Comparison of ENCODE assay signal across 8 cellular contexts in the genomic region with DNA sequence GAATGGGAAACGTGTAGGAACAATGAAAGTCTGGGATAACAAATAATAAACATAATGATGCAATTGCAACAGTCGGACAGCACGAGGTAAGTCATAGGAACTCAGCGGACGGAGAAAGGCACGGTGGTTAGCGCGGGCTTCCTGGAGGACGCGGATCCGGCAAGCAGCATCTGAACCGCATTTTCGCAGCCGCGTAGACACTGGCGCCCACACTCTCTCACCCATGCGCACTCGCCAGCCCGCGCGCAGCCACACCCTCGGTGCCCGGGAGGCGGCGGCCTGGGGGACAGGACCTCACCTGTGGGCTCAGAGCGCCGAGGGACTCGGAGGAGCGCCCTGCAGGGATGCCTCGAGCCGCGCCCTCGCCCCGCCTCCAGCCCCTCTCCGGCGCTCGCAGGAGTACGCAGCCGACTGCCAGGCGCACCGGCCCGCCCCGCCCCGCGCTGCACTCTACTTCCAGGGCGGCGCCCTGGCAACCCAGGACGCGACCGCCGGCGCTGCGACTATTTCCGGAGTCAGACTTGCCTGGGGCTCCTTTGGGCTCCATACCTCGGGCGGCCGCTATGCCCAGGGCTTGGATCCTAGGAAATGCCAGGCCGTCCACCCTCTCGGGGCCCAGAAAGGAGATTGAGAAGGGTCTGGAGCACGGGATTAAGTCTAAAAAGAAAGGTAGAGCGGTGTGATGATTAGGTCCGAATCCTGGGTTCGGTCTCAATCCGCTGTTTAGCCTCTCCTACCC. TPM values are rescaled to one million over a fixed set of nuclear protein-coding genes. Genes with fewer than 3 reads are reported as not detected.
DNase-seq lines count a peak whose midpoint lies in the region; ATAC-seq, FAIRE-seq and TF ChIP-seq lines count a peak whose summit lies in the region.

A gene (minus strand): TSS at position 413 of the 739 bp plus-strand sequence. CDS start 13,805 bp downstream, outside the sequence.

- peak within 1 kb of the TSS; percentile 91 for H3K4me3 Mint-ChIP-seq in activated CD4-positive, alpha-beta T cell treated with anti-CD3 and anti-CD28 coated beads, Interleukin-2, amount 10 ng/mL, durations not matched to agents 24 days and 14 days
- peak within 1 kb of the TSS; percentile 80 for H3K4me3 Mint-ChIP-seq in dendritic cell treated with granulocyte-macrophage colony-stimulating factor and Interleukin-4, amounts not matched to agents 40 ng/mL and 50 ng/mL, for 4 days

- H3K27ac ChIP-seq in AG04450 (ENCODE audit: low read depth, low read length) = peak within 1 kb of the TSS; percentile 39
- H3K27ac ChIP-seq in HepG2 (ENCODE audit: extremely low read length, insufficient read depth, low read length) = peak within 1 kb of the TSS; percentile 64

- ATAC-seq in GM18907 (IDR thresholded peaks at IDR 0.05; ENCODE audit: unreplicated experiment) (peak; percentile 70), HG03196 (IDR thresholded peaks at IDR 0.05; ENCODE audit: unreplicated experiment) (peak; percentile 80), HepG2 (peak; percentile 94)

- peak; percentile 37 to 76; a peak in 3 of 4 replicates for TF ChIP-seq POLR2A in HepG2 (IDR thresholded peaks at IDR 0.05; ENCODE audit: insufficient read depth in 1 of 2, low read depth in 2 of 2, low read length in 2 of 2)

- TF ChIP-seq EP300 in HepG2 (IDR thresholded peaks at IDR 0.05; ENCODE audit: low read depth in 2 of 2, low read length in 2 of 2) (no peak), HepG2 (CRISPR knock-in tag; IDR thresholded peaks at IDR 0.05; ENCODE audit: borderline replicate concordance) (no peak)

- H3K9me3 ChIP-seq in AG04450 (ENCODE audit: control insufficient read depth, insufficient read depth, low read length) = peaks cover 3% of the 10 kb centered on the region; the same call in 1 of the 2 replicates
- no peaks in the 10 kb centered on the region for H3K9me3 ChIP-seq in HepG2 (ENCODE audit: low read length)

- H3K4me3 ChIP-seq in AG04450 (ENCODE audit: low read depth, low read length) (peak within 1 kb of the TSS; percentile 84), HepG2 (replicated peaks in 1 of 3; ENCODE audit: insufficient read depth in 1 of 3, low read depth in 2 of 3, low read length in 3 of 3) (peak within 1 kb of the TSS; percentile 86 to 91 (median 90))

- in situ Hi-C loops in HepG2 (cut with HindIII; ENCODE audit: extremely low pct_ligation_motif_present, low pct_unique_long_range_greater_than_20kb) = no loop called here

- 4% methylated on average over 18 of the region's 64 CpGs for WGBS in HepG2 (ENCODE audit: low lambda C conversion rate)

- peak within 1 kb of the TSS; percentile 78 for H3K9ac ChIP-seq in HepG2 (ENCODE audit: insufficient read depth, low read depth, low read length)

- H4K20me1 ChIP-seq in HepG2 (ENCODE audit: insufficient read depth, low read length) = no peaks in the 10 kb centered on the region

- peak within 1 kb of the TSS; percentile 88 for H3K4me2 ChIP-seq in HepG2 (ENCODE audit: low read depth, low read length)

- no peaks in the 10 kb centered on the region for H3K9me3 Mint-ChIP-seq in activated CD4-positive, alpha-beta T cell treated with anti-CD3 and anti-CD28 coated beads, Interleukin-2, amount 10 ng/mL, durations not matched to agents 24 days and 14 days
- no peaks in the 10 kb centered on the region for H3K9me3 Mint-ChIP-seq in dendritic cell treated with granulocyte-macrophage colony-stimulating factor and Interleukin-4, amounts not matched to agents 40 ng/mL and 50 ng/mL, for 4 days

- H2AFZ ChIP-seq in HepG2 (ENCODE audit: low read length) = peak within 1 kb of the TSS; percentile 92

- TF ChIP-seq RAD21 in HepG2 (CRISPR knock-in tag; IDR thresholded peaks at IDR 0.05) = peak; percentile 37; the same call in 1 of the 2 replicates

- POLR2A ChIA-PET in AG04450 (lab: Yijun Ruan, JAX) = no interaction called here
- POLR2A ChIA-PET in HepG2 (lab: Yijun Ruan, JAX) = no interaction called here

- no TSS peak for BruUV-seq in HepG2 (replicated peaks; lab: Mats Ljungman, UMichigan)

- no peaks in the 10 kb centered on the region for H3K27me3 Mint-ChIP-seq in activated CD4-positive, alpha-beta T cell treated with anti-CD3 and anti-CD28 coated beads, Interleukin-2, amount 10 ng/mL, durations not matched to agents 24 days and 14 days
- no peaks in the 10 kb centered on the region for H3K27me3 Mint-ChIP-seq in dendritic cell treated with granulocyte-macrophage colony-stimulating factor and Interleukin-4, amounts not matched to agents 40 ng/mL and 50 ng/mL, for 4 days

- H3K4me1 ChIP-seq in HepG2 (ENCODE audit: insufficient read depth, low read length) = peaks cover 26% of the 10 kb centered on the region

- TF ChIP-seq CTCF in AG04450 (IDR thresholded peaks at IDR 0.05; ENCODE audit: low read depth, low read length) (no peak), HepG2 (CRISPR knock-in tag; IDR thresholded peaks at IDR 0.05) (peak; percentile 18; the same call in 1 of the 2 replicates)

- peak within 1 kb of the TSS; percentile 93 for H3K27ac Mint-ChIP-seq in activated CD4-positive, alpha-beta T cell treated with anti-CD3 and anti-CD28 coated beads, Interleukin-2, amount 10 ng/mL, durations not matched to agents 24 days and 14 days
- H3K27ac Mint-ChIP-seq in dendritic cell treated with granulocyte-macrophage colony-stimulating factor and Interleukin-4, amounts not matched to agents 40 ng/mL and 50 ng/mL, for 4 days = peak within 1 kb of the TSS; percentile 89

- intact Hi-C loops in activated CD4-positive, alpha-beta T cell treated with anti-CD3 and anti-CD28 coated beads, Interleukin-2, amount 10 ng/mL, durations not matched to agents 24 days and 14 days (cut with micrococcal nuclease) = loop anchor here (1.0 to 10.0 kb wide), 3 partner anchors 74 to 427 kb away; a partner anchor contains a TSS
- intact Hi-C loops in dendritic cell treated with granulocyte-macrophage colony-stimulating factor and Interleukin-4, amounts not matched to agents 40 ng/mL and 50 ng/mL, for 4 days (cut with micrococcal nuclease) = loop anchor here (10.0 kb wide), 1 partner anchor 94 kb away; no protein-coding TSS in a partner anchor
- intact Hi-C loops in HepG2 (cut with micrococcal nuclease; ENCODE audit: unreplicated experiment) = no loop called here

- H3K36me3 Mint-ChIP-seq in activated CD4-positive, alpha-beta T cell treated with anti-CD3 and anti-CD28 coated beads, Interleukin-2, amount 10 ng/mL, durations not matched to agents 24 days and 14 days (ENCODE audit: low read depth) = no peaks in the 10 kb centered on the region
- peaks cover 5% of the 10 kb centered on the region for H3K36me3 Mint-ChIP-seq in dendritic cell treated with granulocyte-macrophage colony-stimulating factor and Interleukin-4, amounts not matched to agents 40 ng/mL and 50 ng/mL, for 4 days (ENCODE audit: low read depth)

- DNase-seq in AG04450 (ENCODE audit: low read depth, low spot score) (peak; percentile 39), NCI-H524 (lab: John Stamatoyannopoulos, UW) (peak; percentile 82 to 90), HepG2 (ENCODE audit: low spot score) (peak; percentile 82)
- peak; percentile 97 for DNase-seq in activated CD4-positive, alpha-beta T cell treated with anti-CD3 and anti-CD28 coated beads, Interleukin-2, amount 10 ng/mL, durations not matched to agents 24 days and 14 days
- DNase-seq in stimulated activated CD4-positive, alpha-beta T cell treated with anti-CD3 and anti-CD28 coated beads, Interleukin-2, amount 100 ng/mL, for 48 hours = peak; percentile 87

- H3K79me2 ChIP-seq in HepG2 (ENCODE audit: insufficient read depth, low read length) = no peaks in the 10 kb centered on the region

- peaks cover 23% of the 10 kb centered on the region for H3K4me1 Mint-ChIP-seq in activated CD4-positive, alpha-beta T cell treated with anti-CD3 and anti-CD28 coated beads, Interleukin-2, amount 10 ng/mL, durations not matched to agents 24 days and 14 days
- H3K4me1 Mint-ChIP-seq in dendritic cell treated with granulocyte-macrophage colony-stimulating factor and Interleukin-4, amounts not matched to agents 40 ng/mL and 50 ng/mL, for 4 days (ENCODE audit: low read depth) = peaks cover 34% of the 10 kb centered on the region

- H3K36me3 ChIP-seq in HepG2 (replicated peaks in 1 of 2; ENCODE audit: control insufficient read depth in 1 of 2, insufficient read depth in 2 of 2, low read length in 2 of 2) = no peaks in the 10 kb centered on the region

- H3K27me3 ChIP-seq in AG04450 (ENCODE audit: control insufficient read depth, insufficient read depth, low read length) (no peaks in the 10 kb centered on the region), HepG2 (ENCODE audit: control insufficient read depth in 1 of 2, insufficient read depth in 2 of 2, low read length in 2 of 2) (no peaks in the 10 kb centered on the region)

- CTCF ChIA-PET in AG04450 (lab: Charles Lee) (no interaction called here), HepG2 (lab: Yijun Ruan, JAX; ENCODE audit: low intra/inter-chr PET ratio, low total read pairs) (interaction anchor here (1.8 kb wide), 1 partner anchor 222 kb away, joined by 4 read pairs; no protein-coding TSS in a partner anchor)

- FAIRE-seq in HepG2 (lab: Jason Lieb, UNC) = no peak

RNA-seq across cellular contexts. Expression of the gene that starts here (rescaled TPM):
- polyA plus RNA-seq in AG04450 (2011; rRNA removed) (17.5 and 18.8 TPM in 2 replicates), HepG2 (2011; rRNA removed) (5.3 and 6.6 TPM in 2 replicates)
- 17.1 and 19.6 TPM in 2 replicates for polyA minus RNA-seq in AG04450 (2011; rRNA and poly(A)+ RNA removed)
- 2.6 TPM in 2 replicates for total RNA-seq in activated CD4-positive, alpha-beta T cell treated with anti-CD3 and anti-CD28 coated beads, Interleukin-2, amount 10 ng/mL, durations not matched to agents 24 days and 14 days
- total RNA-seq in HepG2 (2016; rRNA removed; fragmentation: Illumina TruSeq; extraction: Trizol) = 1.6 and 2.0 TPM in 2 replicates
- 0.79 and 1.5 TPM in 2 replicates for total RNA-seq in HepG2 (2016; cell fraction: cytosol; rRNA removed; fragmentation: Illumina TruSeq; extraction: Trizol; ENCODE audit: low read depth)
- total RNA-seq in HepG2 (2016; cell fraction: insoluble cytoplasmic fraction; rRNA removed; fragmentation: Illumina TruSeq; extraction: Trizol) = 1.5 and 1.6 TPM in 2 replicates
- 1.4 and 1.7 TPM in 2 replicates for total RNA-seq in HepG2 (2016; cell fraction: membrane; rRNA removed; fragmentation: Illumina TruSeq; extraction: Trizol)
- total RNA-seq in HepG2 (2016; cell fraction: nucleus; rRNA removed; fragmentation: Illumina TruSeq; extraction: Trizol) = 0.78 and 0.81 TPM in 2 replicates
- 5.4 and 5.9 TPM in 2 replicates for polyA plus RNA-seq in HepG2 (2011; cell fraction: cytosol; rRNA removed)
- polyA plus RNA-seq in HepG2 (2011; cell fraction: nucleus; rRNA removed) = 2.1 and 3.6 TPM in 2 replicates
- polyA plus RNA-seq in HepG2 (2012) = 2.3 and 3.4 TPM in 2 replicates
- 0.96 and 1.6 TPM in 2 replicates for polyA plus RNA-seq in HepG2 (2016; cell fraction: cytosol; fragmentation: Illumina TruSeq; extraction: Trizol; ENCODE audit: low read depth)
- 1.8 TPM in 2 replicates for polyA plus RNA-seq in HepG2 (2016; cell fraction: insoluble cytoplasmic fraction; fragmentation: Illumina TruSeq; extraction: Trizol; ENCODE audit: low read depth)
- polyA plus RNA-seq in HepG2 (2016; cell fraction: membrane; fragmentation: Illumina TruSeq; extraction: Trizol; ENCODE audit: low read depth) = 1.4 and 2.3 TPM in 2 replicates
- 1.5 and 1.7 TPM in 2 replicates for polyA plus RNA-seq in HepG2 (2016; cell fraction: nucleus; fragmentation: Illumina TruSeq; extraction: Trizol; ENCODE audit: insufficient read depth, low read depth)
- polyA minus RNA-seq in HepG2 (2011; rRNA and poly(A)+ RNA removed; ENCODE audit: low replicate concordance) = 0.98 and 3.3 TPM in 2 replicates
- 1.8 and 2.1 TPM in 2 replicates for polyA minus RNA-seq in HepG2 (2011; cell fraction: cytosol; rRNA and poly(A)+ RNA removed)
- polyA minus RNA-seq in HepG2 (2011; cell fraction: nucleus; rRNA and poly(A)+ RNA removed) = 1.1 and 1.2 TPM in 2 replicates

Comparison
In these comparisons a context has a peak if more than half of its experiments do, and no peak if none do; other contexts are left out.
1. Peak in every context shown above with its lines: DNase-seq, ATAC-seq, H3K4me3 ChIP-seq and H3K27ac ChIP-seq.
2. DNase-seq: peak in every context shown above with its lines; median percentile 97 in activated CD4-positive, alpha-beta T cell treated with anti-CD3 and anti-CD28 coated beads, Interleukin-2, amount 10 ng/mL, durations not matched to agents 24 days and 14 days; 87 in stimulated activated CD4-positive, alpha-beta T cell treated with anti-CD3 and anti-CD28 coated beads, Interleukin-2, amount 100 ng/mL, for 48 hours; 86 in NCI-H524; 82 in HepG2; 39 in AG04450.